In the genomic region with DNA sequence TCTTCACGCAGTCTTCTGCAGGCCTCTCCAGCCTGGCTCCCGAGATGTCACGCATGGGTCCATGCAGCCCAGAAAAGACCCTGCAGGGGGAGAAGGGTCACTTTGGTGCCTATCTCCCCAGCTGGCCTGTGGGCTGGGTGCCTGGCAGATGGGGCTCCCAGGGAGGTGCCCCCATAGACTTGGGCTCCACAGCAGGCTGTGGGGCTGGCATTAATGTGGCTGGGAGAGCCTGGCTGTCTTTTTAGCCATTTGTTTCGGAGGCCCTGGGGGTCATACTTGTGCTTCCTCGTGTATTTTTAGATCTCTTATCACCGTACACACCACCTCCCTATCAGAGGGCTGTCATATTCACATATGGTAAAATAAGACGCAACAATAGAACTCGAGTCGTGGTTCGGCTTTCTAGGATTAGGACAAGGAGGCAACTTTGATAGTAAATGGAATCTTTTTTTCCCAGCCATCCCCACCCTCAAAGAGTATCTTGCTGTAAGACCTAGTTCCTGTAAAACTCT, we compare ENCODE assay signal across 9 cellular contexts.
DNase-seq lines count a peak whose midpoint lies in the region; ATAC-seq, FAIRE-seq and TF ChIP-seq lines count a peak whose summit lies in the region.
"Had no signal": no experiment of that assay in that cellular context is flagged by ENCODE, and none has a peak within 500 bp of the region (broad histone marks: within the 10 kb centered on the region; RNA-seq: fewer than 3 reads in every experiment).

No MANE protein-coding gene starts in this region.

- ATAC-seq in GM21619 (IDR thresholded peaks at IDR 0.05; ENCODE audit: unreplicated experiment): no peak

- H3K27ac ChIP-seq in ACC112 (ENCODE audit: low read depth, low read length): peak overlapping the region; percentile 57
- peak overlapping the region; percentile 98 for H3K27ac ChIP-seq in KMS-11
- H3K27ac ChIP-seq in colonic mucosa: peak overlapping the region; percentile 56
- H3K27ac ChIP-seq in muscle layer of duodenum (ENCODE audit: low read length): peak overlapping the region; percentile 94

- DNase-seq in colonic mucosa (no peak), urothelium cell line (ENCODE audit: low spot score) (no peak), progenitor cell of endocrine pancreas (ENCODE audit: low spot score, unreplicated experiment) (no peak)
- no peak for DNase-seq in stimulated activated CD4-positive, alpha-beta T cell treated with anti-CD3 and anti-CD28 coated beads, Interleukin-4, amount 100 ng/mL, for 1 hour
- DNase-seq: GOT3 had no signal

- no peaks in the 10 kb centered on the region for H4K20me1 ChIP-seq in KMS-11 (ENCODE audit: insufficient read depth)

- H3K4me3 ChIP-seq in ACC112 (ENCODE audit: low read depth, low read length): peak overlapping the region; percentile 18; the same call in 1 of the 2 replicates
- H3K4me3 ChIP-seq in KMS-11 (IDR thresholded peaks at IDR 0.05; ENCODE audit: insufficient read depth, low read depth, low read length): peak overlapping the region; percentile 19
- no peak overlapping the region for H3K4me3 ChIP-seq in colonic mucosa
- peak overlapping the region; percentile 26 to 34 for H3K4me3 ChIP-seq in muscle layer of duodenum (ENCODE audit: low read depth in 1 of 2, low read length in 2 of 2)

- no peaks in the 10 kb centered on the region for H3K36me3 Mint-ChIP-seq in progenitor cell of endocrine pancreas (ENCODE audit: insufficient read depth)

- H3K36me3 ChIP-seq in ACC112 (ENCODE audit: insufficient read depth, low read length): no peaks in the 10 kb centered on the region
- H3K36me3 ChIP-seq in KMS-11 (ENCODE audit: insufficient read depth): no peaks in the 10 kb centered on the region
- H3K36me3 ChIP-seq in colonic mucosa: no peaks in the 10 kb centered on the region
- no peaks in the 10 kb centered on the region for H3K36me3 ChIP-seq in muscle layer of duodenum (ENCODE audit: control insufficient read depth in 1 of 2, insufficient read depth in 2 of 2, low read length in 2 of 2)

- no peak for FAIRE-seq in urothelium cell line (lab: Jason Lieb, UNC)

- H3K27me3 ChIP-seq in ACC112 (ENCODE audit: insufficient read depth, low read length): no peaks in the 10 kb centered on the region
- H3K27me3 ChIP-seq in KMS-11 (ENCODE audit: insufficient read depth, low read depth): no peaks in the 10 kb centered on the region
- no peaks in the 10 kb centered on the region for H3K27me3 ChIP-seq in colonic mucosa
- H3K27me3 ChIP-seq in muscle layer of duodenum (ENCODE audit: low read depth, low read length): no peaks in the 10 kb centered on the region

- H3K9me3 Mint-ChIP-seq in progenitor cell of endocrine pancreas (ENCODE audit: low read depth): no peaks in the 10 kb centered on the region

- no peaks in the 10 kb centered on the region for H3K9me3 ChIP-seq in colonic mucosa
- no peaks in the 10 kb centered on the region for H3K9me3 ChIP-seq in muscle layer of duodenum (ENCODE audit: control insufficient read depth in 1 of 2, low read length in 2 of 2)

- H3K27ac Mint-ChIP-seq in progenitor cell of endocrine pancreas: no peak overlapping the region

- H3K4me2 ChIP-seq in KMS-11: peak overlapping the region; percentile 83

- peak overlapping the region; percentile 85 for H3K9ac ChIP-seq in KMS-11
- peak overlapping the region in 1 of 2 donors; percentile 44 for H3K9ac ChIP-seq in colonic mucosa (ENCODE audit: low read depth in 2 of 2, low read length in 2 of 2)

- H2AFZ ChIP-seq in ACC112 (ENCODE audit: low read length, unreplicated experiment): no peak overlapping the region
- H2AFZ ChIP-seq in KMS-11 (ENCODE audit: low read depth): no peak overlapping the region

- H3K79me2 ChIP-seq in ACC112 (ENCODE audit: control insufficient read depth, insufficient read depth, low read length, unreplicated experiment) (peaks cover 91% of the 10 kb centered on the region), KMS-11 (ENCODE audit: insufficient read depth, low read depth) (peaks cover 83% of the 10 kb centered on the region)

- no peaks in the 10 kb centered on the region for H3K27me3 Mint-ChIP-seq in progenitor cell of endocrine pancreas

- H3K4me1 ChIP-seq in ACC112 (ENCODE audit: control insufficient read depth, insufficient read depth, low read length, unreplicated experiment) (peaks cover 66% of the 10 kb centered on the region), KMS-11 (ENCODE audit: low read depth, poor library complexity, severe bottlenecking) (peaks cover 96% of the 10 kb centered on the region), colonic mucosa (peaks cover 38% of the 10 kb centered on the region), muscle layer of duodenum (ENCODE audit: control insufficient read depth in 1 of 2, insufficient read depth in 2 of 2, low read length in 2 of 2) (peaks cover 71 to 87% of the 10 kb centered on the region in 2 donors)

- H3K4me3 Mint-ChIP-seq in progenitor cell of endocrine pancreas (ENCODE audit: low read depth): no peak overlapping the region

- TF ChIP-seq CTCF in KMS-11 (conservative IDR thresholded peaks at IDR 0.05; ENCODE audit: low read depth, low read length) (no peak), colonic mucosa (IDR thresholded peaks at IDR 0.05) (no peak), progenitor cell of endocrine pancreas (IDR thresholded peaks at IDR 0.05; ENCODE audit: unreplicated experiment) (no peak)

- intact Hi-C loops in colonic mucosa (cut with DNase I): no loop called here

- peaks cover 46% of the 10 kb centered on the region for H3K4me1 Mint-ChIP-seq in progenitor cell of endocrine pancreas (ENCODE audit: low read depth)
